ENCODE assay signal across 23 cellular contexts in genomic region chr16:66165879-66166278, GRCh38.
DNase-seq lines count a peak whose midpoint lies in the region; ATAC-seq and TF ChIP-seq lines count a peak whose summit lies in the region.
"Had no signal": no experiment of that assay in that cellular context is flagged by ENCODE, and none has a peak within 500 bp of the region (broad histone marks: within the 10 kb centered on the region; RNA-seq: fewer than 3 reads in every experiment).

No MANE protein-coding gene starts in this region.

- no peak overlapping the region for H3K14ac ChIP-seq in IMR-90 (replicated peaks; ENCODE audit: low read depth, low read length)

- WGBS in IMR-90 (ENCODE audit: extremely low coverage in 2 of 2, insufficient read length in 1 of 2), 2 experiments, result no CpG with 5 or more reads among the region's 2 CpGs

- H3K9ac ChIP-seq in IMR-90 (ENCODE audit: low read depth, low read length), result no peak overlapping the region
- H3K9ac ChIP-seq: BLaER1 treated with 17β-estradiol and CSF1 and Interleukin-3, amounts not matched to agents 10 nM and 100 nM had no signal

- no peaks in the 10 kb centered on the region for H4K20me1 ChIP-seq in IMR-90 (ENCODE audit: insufficient read depth, low read length)
- H4K20me1 ChIP-seq: BLaER1 treated with 17β-estradiol and CSF1 and Interleukin-3, amounts not matched to agents 10 nM and 100 nM had no signal

- H3K79me1 ChIP-seq in IMR-90 (ENCODE audit: low read depth in 1 of 2, low read length in 2 of 2), result no peaks in the 10 kb centered on the region

- H4K8ac ChIP-seq in IMR-90 (ENCODE audit: low read depth in 2 of 2, low read length in 2 of 2), result no peak overlapping the region; a peak in 1 of 4 replicates

- no TSS peak for BruUV-seq in IMR-90 (replicated peaks; lab: Mats Ljungman, UMichigan)

- H2AK9ac ChIP-seq in IMR-90 (replicated peaks; ENCODE audit: low read depth, low read length, poor library complexity), result no peak overlapping the region

- no peak overlapping the region for H2BK5ac ChIP-seq in IMR-90 (ENCODE audit: low read depth, low read length, poor library complexity, severe bottlenecking)

- dilution Hi-C loops in IMR-90 (cut with HindIII; ENCODE audit: low sequenced_read_pairs, unreplicated experiment), result no loop called here

- in situ Hi-C loops in IMR-90 (cut with MboI; ENCODE audit: low sequenced_read_pairs), result no loop called here
- in situ Hi-C loops in ACHN (cut with HindIII; ENCODE audit: low pct_ligation_motif_present, low pct_unique_long_range_greater_than_20kb, low sequenced_read_pairs), result no loop called here

- DNase-seq in IMR-90, result peak; percentile 27
- peak; percentile 26 for DNase-seq in fibroblast of villous mesenchyme (ENCODE audit: low read depth)
- peak; percentile 4 for DNase-seq in mesenteric fat pad (ENCODE audit: low spot score)
- no peak for DNase-seq in activated T-cell treated with anti-CD3 and anti-CD28 coated beads, Interleukin-2, amount 50 U/mL, for 1 hour
- DNase-seq in NCI-H526 (lab: John Stamatoyannopoulos, UW), result no peak
- no peak for DNase-seq in ACHN
- no peak for DNase-seq in activated CD4-positive, alpha-beta T cell treated with anti-CD3 and anti-CD28 coated beads for 4 hours
- DNase-seq: AML-193; BE2C; CD4-positive, alpha-beta T cell; CD8-positive, alpha-beta memory T cell; DMS 273 treated with DMSO at 0.1 percent for 48 hours; DMS79; EL; GDM1; H9; HFFc6 had no signal

- peak overlapping the region; percentile 46; the same call in 2 of the 3 replicates for H2BK15ac ChIP-seq in IMR-90 (ENCODE audit: low read depth, low read length)

- H3K56ac ChIP-seq in IMR-90 (ENCODE audit: extremely low read depth, insufficient read depth, low read length), result no peak overlapping the region

- CTCF ChIA-PET in IMR-90 (lab: Yijun Ruan, JAX), result no interaction called here

- peak overlapping the region; percentile 27 for H2BK20ac ChIP-seq in IMR-90 (ENCODE audit: low read depth, low read length)

- no peak overlapping the region; the same call in 1 of the 2 replicates for H2AK5ac ChIP-seq in IMR-90 (ENCODE audit: low read depth, low read length)

- peak; percentile 40 for ATAC-seq in IMR-90 (ENCODE audit: low read depth)
- ATAC-seq: GM12878, GM23338, HCT116 had no signal

- H3K36me3 ChIP-seq in IMR-90 (ENCODE audit: control insufficient read depth, insufficient read depth, low read length) (no peaks in the 10 kb centered on the region), neutrophil (no peaks in the 10 kb centered on the region)
- H3K36me3 ChIP-seq: BE2C; BLaER1 treated with 17β-estradiol and CSF1 and Interleukin-3, amounts not matched to agents 10 nM and 100 nM had no signal

- H3K9me3 ChIP-seq in IMR-90 (ENCODE audit: control insufficient read depth, insufficient read depth, low read length) (0 out of 2 replicates have a peak, but pooled peaks cover 2% of the 10 kb centered on the region), neutrophil (no peaks in the 10 kb centered on the region)
- H3K9me3 ChIP-seq: BE2C had no signal

- no peak overlapping the region for H3K4me2 ChIP-seq in IMR-90 (ENCODE audit: low read depth, low read length)
- H3K4me2 ChIP-seq: GM23338 had no signal

- H3K4me3 ChIP-seq in IMR-90 (ENCODE audit: insufficient read depth, low read depth, low read length) (no peak overlapping the region), fibroblast of villous mesenchyme (ENCODE audit: low read depth, low read length) (no peak overlapping the region), neutrophil (ENCODE audit: low read depth in 1 of 2, low read length in 1 of 2) (no peak overlapping the region)
- H3K4me3 ChIP-seq: BLaER1 treated with 17β-estradiol and CSF1 and Interleukin-3, amounts not matched to agents 10 nM and 100 nM; GM12878; GM23338 had no signal

- peak overlapping the region; percentile 30; the same call in 1 of the 2 replicates for H3K4ac ChIP-seq in IMR-90 (ENCODE audit: low read depth, low read length)

- no peak for TF ChIP-seq RAD21 in IMR-90 (IDR thresholded peaks at IDR 0.05; ENCODE audit: low read length)

- no peak for TF ChIP-seq POLR2A in IMR-90 (IDR thresholded peaks at IDR 0.05; ENCODE audit: low read depth, low read length)

- H3K23ac ChIP-seq in IMR-90 (ENCODE audit: low read depth, low read length), result no peak overlapping the region

- H3K9me1 ChIP-seq in IMR-90 (ENCODE audit: insufficient read depth, low read length), result peaks cover 10% of the 10 kb centered on the region; the same call in 1 of the 2 replicates

- H3K4me1 ChIP-seq in IMR-90 (ENCODE audit: control insufficient read depth, insufficient read depth, low read length) (peaks cover 6% of the 10 kb centered on the region; the same call in 1 of the 2 replicates), neutrophil (ENCODE audit: control insufficient read depth in 1 of 2, insufficient read depth in 1 of 2, low read depth in 1 of 2, low read length in 1 of 2) (peaks cover 35 to 43% of the 10 kb centered on the region in 2 experiments)

- H4K5ac ChIP-seq in IMR-90 (ENCODE audit: low read depth, low read length), result no peak overlapping the region

- H3K27ac ChIP-seq in IMR-90 (ENCODE audit: insufficient read depth, low read length), result no peak overlapping the region
- peak overlapping the region; percentile 66 for H3K27ac ChIP-seq in neutrophil
- H3K27ac ChIP-seq: 22Rv1 had no signal

- H2AFZ ChIP-seq in IMR-90 (replicated peaks; ENCODE audit: low read length, poor library complexity), result no peak overlapping the region
- H2AFZ ChIP-seq: GM23338 had no signal

- POLR2A ChIA-PET in IMR-90 (lab: Charles Lee; ENCODE audit: unreplicated experiment), result no interaction called here

- peak overlapping the region; percentile 29; the same call in 1 of the 2 replicates for H2BK120ac ChIP-seq in IMR-90 (ENCODE audit: low read depth, low read length)

- peaks cover 8% of the 10 kb centered on the region for H3K27me3 ChIP-seq in IMR-90 (ENCODE audit: control insufficient read depth, insufficient read depth, low read length)
- H3K27me3 ChIP-seq in neutrophil, result no peaks in the 10 kb centered on the region
- H3K27me3 ChIP-seq: BLaER1 treated with 17β-estradiol and CSF1 and Interleukin-3, amounts not matched to agents 10 nM and 100 nM had no signal

- intact Hi-C loops in IMR-90 (cut with micrococcal nuclease), result loop anchor here (5.0 to 10.0 kb wide), 2 partner anchors 851 to 1044 kb away; partner anchors contain the start of gene CDH11

- TF ChIP-seq CTCF in IMR-90 (conservative IDR thresholded peaks at IDR 0.05; ENCODE audit: low read depth, low read length) (no peak), fibroblast of villous mesenchyme (IDR thresholded peaks at IDR 0.05; ENCODE audit: insufficient read depth, low read depth, low read length) (no peak), neutrophil (IDR thresholded peaks at IDR 0.05) (no peak)

- no peak overlapping the region for H3K18ac ChIP-seq in IMR-90 (ENCODE audit: low read depth, low read length)

- H4K91ac ChIP-seq in IMR-90 (ENCODE audit: insufficient read depth, low read depth, low read length), result peak overlapping the region; percentile 60

TF ChIP-seq in IMR-90, 13 proteins besides CTCF, POLR2A, EP300 and RAD21:
- TF ChIP-seq NFE2L2 (IDR thresholded peaks at IDR 0.05; ENCODE audit: low read depth, low read length), result no peak
- TF ChIP-seq FOS (IDR thresholded peaks at IDR 0.05; ENCODE audit: low read depth, low read length), result no peak
- no peak for TF ChIP-seq CHD1 (IDR thresholded peaks at IDR 0.05; ENCODE audit: low read depth, low read length)
- no peak for TF ChIP-seq MXI1 (IDR thresholded peaks at IDR 0.05; ENCODE audit: borderline replicate concordance, low read depth, low read length)
- no peak for TF ChIP-seq SMC3 (IDR thresholded peaks at IDR 0.05; ENCODE audit: low read depth, low read length)
- TF ChIP-seq MAFK (IDR thresholded peaks at IDR 0.05; ENCODE audit: low read depth, low read length), result 0 out of 2 replicates have a peak, but pooled peaks have one; percentile 4
- no peak for TF ChIP-seq BHLHE40 (IDR thresholded peaks at IDR 0.05; ENCODE audit: low read depth, low read length)

Comparison
In these comparisons a context has a peak if more than half of its experiments do, and no peak if none do; other contexts are left out.
1. DNase-seq: peak in IMR-90 (single experiment), fibroblast of villous mesenchyme (single experiment) and mesenteric fat pad (single experiment); none in activated T-cell treated with anti-CD3 and anti-CD28 coated beads, Interleukin-2, amount 50 U/mL, for 1 hour (single experiment), NCI-H526 (0 of 2), ACHN (single experiment) and activated CD4-positive, alpha-beta T cell treated with anti-CD3 and anti-CD28 coated beads for 4 hours (0 of 2).